ENCODE assay signal across 8 cellular contexts in the genomic region with DNA sequence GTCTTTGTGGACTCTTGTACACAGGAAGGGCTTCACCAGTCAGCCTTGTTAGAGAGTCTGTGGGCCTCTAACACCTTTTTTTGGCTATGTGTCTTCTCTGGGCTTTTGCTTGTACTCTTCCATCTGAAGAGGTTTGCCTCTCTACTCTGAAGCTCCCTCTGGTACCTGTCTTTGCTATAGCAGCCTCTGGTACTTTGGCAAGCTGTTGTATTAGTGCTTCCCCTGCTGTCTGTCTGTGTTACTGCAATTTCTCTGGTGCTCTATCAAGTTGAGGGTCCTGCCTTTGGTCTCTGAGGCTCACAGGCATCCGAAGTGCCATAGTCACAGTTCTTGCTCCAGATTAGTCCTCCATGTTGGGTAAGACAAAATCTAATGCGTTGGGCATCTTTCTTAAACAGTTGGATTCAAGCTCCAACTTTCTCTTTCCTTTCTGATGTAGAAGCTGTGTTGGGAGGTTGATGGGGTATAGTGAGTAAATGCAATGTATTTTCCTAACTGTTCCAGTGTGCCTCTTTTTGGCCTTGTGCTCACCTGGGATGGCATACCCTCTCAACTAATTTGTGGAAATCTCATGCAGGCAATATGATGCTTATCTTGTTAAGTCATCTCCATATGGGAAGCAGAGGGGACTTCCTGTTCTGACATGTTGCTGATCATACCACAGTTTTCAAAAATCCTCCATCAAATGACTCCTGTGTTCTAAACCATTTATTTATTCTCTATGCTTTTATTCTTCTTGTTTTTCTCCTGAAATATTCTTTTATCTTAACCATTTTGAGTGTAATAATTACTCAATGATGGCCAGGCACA.
DNase-seq lines count a peak whose midpoint lies in the region; ATAC-seq and TF ChIP-seq lines count a peak whose summit lies in the region.

No MANE protein-coding gene starts in this region.

- TF ChIP-seq CTCF in left ventricle myocardium inferior (IDR thresholded peaks at IDR 0.05; ENCODE audit: borderline replicate concordance) (peak; percentile 54), stomach (IDR thresholded peaks at IDR 0.05) (peak in 5 of 7 experiments; percentile 18 to 74 (median 34))

- H3K27me3 ChIP-seq in GM23248 (replicated peaks; ENCODE audit: insufficient read depth) (no peaks in the 10 kb centered on the region), left ventricle myocardium inferior (ENCODE audit: low read depth) (no peaks in the 10 kb centered on the region), stomach (no peaks in the 10 kb centered on the region)

- peaks cover 38% of the 10 kb centered on the region for H3K36me3 ChIP-seq in GM23248 (ENCODE audit: low read depth)
- peaks cover 54% of the 10 kb centered on the region for H3K36me3 ChIP-seq in left ventricle myocardium inferior
- H3K36me3 ChIP-seq in stomach = peaks cover 7 to 79% (median 61%) of the 10 kb centered on the region in 4 donors

- peaks cover 68% of the 10 kb centered on the region for H3K79me2 ChIP-seq in GM23248 (ENCODE audit: insufficient read depth)

- H3K4me1 Mint-ChIP-seq in activated CD4-positive, alpha-beta memory T cell treated with anti-CD3 and anti-CD28 coated beads, Interleukin-2, amount 10 ng/mL, durations not matched to agents 7 days and 5 days = peaks cover 41% of the 10 kb centered on the region

- ATAC-seq in HG02642 (IDR thresholded peaks at IDR 0.05; ENCODE audit: poor library complexity, unreplicated experiment) = no peak

- CTCF ChIA-PET in activated CD4-positive, alpha-beta memory T cell treated with anti-CD3 and anti-CD28 coated beads, Interleukin-2, amount 10 ng/mL, durations not matched to agents 7 days and 5 days (lab: Charles Lee) = interaction anchor here (0.6 to 3.6 kb wide), 32 partner anchors 9 to 315 kb away, joined by 3 to 47 read pairs (median 4); partner anchors contain the start of gene ATF7IP

- no peak overlapping the region for H3K9ac ChIP-seq in GM23248

- no peak for TF ChIP-seq POLR2A in stomach (IDR thresholded peaks at IDR 0.05)

- H2AFZ ChIP-seq in GM23248 = no peak overlapping the region

- DNase-seq in activated CD4-positive, alpha-beta T cell treated with anti-CD3 and anti-CD28 coated beads for 4 hours = peak; percentile 15 to 17
- DNase-seq in activated CD4-positive, alpha-beta T cell treated with anti-CD3 and anti-CD28 coated beads, Interleukin-2, amount 50 U/mL, for 4 hours = no peak
- DNase-seq in GM23248 = peak; percentile 45
- peak; percentile 54 for DNase-seq in NCI-H1694 treated with DMSO at 0.1 percent for 48 hours (lab: John Stamatoyannopoulos, UW)
- peak; percentile 44 for DNase-seq in activated CD4-positive, alpha-beta memory T cell treated with anti-CD3 and anti-CD28 coated beads, Interleukin-2, amount 10 ng/mL, durations not matched to agents 7 days and 5 days
- no peak for DNase-seq in left ventricle myocardium inferior
- DNase-seq in stomach = no peak

- 94 to 100% methylated on average over 2 of the region's 2 CpGs for WGBS in GM23248 (ENCODE audit: low coverage in 1 of 2, low lambda C conversion rate in 2 of 2, missing lambda C conversion rate in 2 of 2), 2 experiments
- 70 to 88% (median 74%) methylated on average over 2 of the region's 2 CpGs for WGBS in stomach, 5 donors

- no peak overlapping the region for H3K4me3 ChIP-seq in GM23248
- H3K4me3 ChIP-seq in left ventricle myocardium inferior = no peak overlapping the region
- H3K4me3 ChIP-seq in stomach = no peak overlapping the region

- H3K27me3 Mint-ChIP-seq in activated CD4-positive, alpha-beta memory T cell treated with anti-CD3 and anti-CD28 coated beads, Interleukin-2, amount 10 ng/mL, durations not matched to agents 7 days and 5 days = no peaks in the 10 kb centered on the region

- in situ Hi-C loops in GM23248 (cut with MboI) = no loop called here

- no peaks in the 10 kb centered on the region for H3F3A ChIP-seq in GM23248 (ENCODE audit: insufficient read depth)

- H3K9me2 ChIP-seq in GM23248 (ENCODE audit: insufficient read depth) = no peaks in the 10 kb centered on the region

- intact Hi-C loops in left ventricle myocardium inferior (cut with micrococcal nuclease) (no loop called here), stomach (cut with DNase I; ENCODE audit: low total_unique reads) (no loop called here)

- peaks cover 75% of the 10 kb centered on the region for H3K36me3 Mint-ChIP-seq in activated CD4-positive, alpha-beta memory T cell treated with anti-CD3 and anti-CD28 coated beads, Interleukin-2, amount 10 ng/mL, durations not matched to agents 7 days and 5 days (ENCODE audit: low read depth)

- H3K4me2 ChIP-seq in GM23248 (ENCODE audit: unreplicated experiment) = no peak overlapping the region

- no peak overlapping the region for H3K27ac ChIP-seq in GM23248
- H3K27ac ChIP-seq in left ventricle myocardium inferior (replicated peaks) = no peak overlapping the region
- H3K27ac ChIP-seq in stomach = no peak overlapping the region

- no peaks in the 10 kb centered on the region for H3K4me1 ChIP-seq in GM23248 (ENCODE audit: insufficient read depth)
- H3K4me1 ChIP-seq in left ventricle myocardium inferior = peaks cover 24% of the 10 kb centered on the region
- H3K4me1 ChIP-seq in stomach = peaks cover 0 to 36% (median 8%) of the 10 kb centered on the region in 4 donors

- H3K9me3 ChIP-seq in GM23248 (ENCODE audit: low read depth) (no peaks in the 10 kb centered on the region), left ventricle myocardium inferior (replicated peaks) (no peaks in the 10 kb centered on the region), stomach (no peaks in the 10 kb centered on the region)

- H3K27ac Mint-ChIP-seq in activated CD4-positive, alpha-beta memory T cell treated with anti-CD3 and anti-CD28 coated beads, Interleukin-2, amount 10 ng/mL, durations not matched to agents 7 days and 5 days = peak overlapping the region; percentile 67

- TF ChIP-seq EP300 in stomach (IDR thresholded peaks at IDR 0.05) = no peak

- H4K20me1 ChIP-seq in GM23248 (ENCODE audit: insufficient read depth) = 0 out of 2 replicates have a peak, but pooled peaks cover 6% of the 10 kb centered on the region

- H3K4me3 Mint-ChIP-seq in activated CD4-positive, alpha-beta memory T cell treated with anti-CD3 and anti-CD28 coated beads, Interleukin-2, amount 10 ng/mL, durations not matched to agents 7 days and 5 days = peak overlapping the region; percentile 27

- POLR2A ChIA-PET in activated CD4-positive, alpha-beta memory T cell treated with anti-CD3 and anti-CD28 coated beads, Interleukin-2, amount 10 ng/mL, durations not matched to agents 7 days and 5 days (lab: Charles Lee) = interaction anchor here (0.6 to 2.8 kb wide), 13 partner anchors 9 to 458 kb away, joined by 3 to 15 read pairs (median 3); partner anchors contain the start of gene ATF7IP

- H3K9me3 Mint-ChIP-seq in activated CD4-positive, alpha-beta memory T cell treated with anti-CD3 and anti-CD28 coated beads, Interleukin-2, amount 10 ng/mL, durations not matched to agents 7 days and 5 days = no peaks in the 10 kb centered on the region

Comparison
In these comparisons a context has a peak if more than half of its experiments do, and no peak if none do; other contexts are left out.
1. DNase-seq: peak in activated CD4-positive, alpha-beta T cell treated with anti-CD3 and anti-CD28 coated beads for 4 hours (2 of 2), GM23248 (single experiment), NCI-H1694 treated with DMSO at 0.1 percent for 48 hours (single experiment) and activated CD4-positive, alpha-beta memory T cell treated with anti-CD3 and anti-CD28 coated beads, Interleukin-2, amount 10 ng/mL, durations not matched to agents 7 days and 5 days (single experiment); none in activated CD4-positive, alpha-beta T cell treated with anti-CD3 and anti-CD28 coated beads, Interleukin-2, amount 50 U/mL, for 4 hours (0 of 2), left ventricle myocardium inferior (single experiment) and stomach (single experiment).